ENCODE assay signal across 8 cellular contexts in the genomic region with DNA sequence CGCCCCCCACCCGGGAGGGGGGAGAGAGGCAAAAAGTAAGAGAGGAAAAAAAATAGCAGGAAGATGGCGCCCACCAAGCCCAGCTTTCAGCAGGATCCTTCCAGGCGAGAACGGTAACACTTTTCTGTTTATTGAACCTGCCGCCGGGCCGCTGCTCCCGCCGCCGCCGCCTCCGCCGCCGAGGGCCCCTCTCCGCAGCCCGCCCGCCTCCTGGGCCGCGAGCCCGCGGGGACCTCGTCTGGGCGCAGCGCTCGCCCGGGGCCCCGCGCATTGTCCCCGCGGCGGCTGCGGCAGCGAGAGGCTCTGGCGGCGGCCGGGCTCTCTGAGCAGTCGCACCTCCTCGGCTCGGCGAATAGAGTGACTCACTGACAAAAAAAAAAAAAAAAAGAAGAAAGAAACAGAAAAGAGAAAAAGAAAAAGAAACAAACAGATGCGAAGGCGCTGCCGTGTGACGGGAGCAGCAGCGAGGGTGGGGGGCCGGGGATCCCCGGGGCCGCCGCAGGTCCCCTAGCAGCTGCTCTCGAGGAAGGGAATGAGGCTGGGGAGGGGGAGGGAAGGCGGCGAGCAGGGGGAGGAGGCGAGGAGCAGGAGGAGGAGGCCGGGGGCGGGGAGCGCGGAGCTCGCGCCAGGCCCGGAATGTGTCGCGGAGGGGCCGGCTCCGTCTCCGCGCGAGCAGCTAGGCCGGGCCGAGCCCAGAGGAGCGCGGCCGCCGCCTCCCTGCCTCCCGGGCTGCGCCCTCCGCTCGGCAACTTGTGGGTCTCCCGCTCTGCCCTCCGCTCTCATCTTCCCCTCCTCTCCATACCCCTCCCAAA. TPM values are rescaled to one million over a fixed set of nuclear protein-coding genes. Genes with fewer than 3 reads are reported as not detected.
DNase-seq lines count a peak whose midpoint lies in the region; ATAC-seq, FAIRE-seq and TF ChIP-seq lines count a peak whose summit lies in the region.

No MANE protein-coding gene starts in this region.

- peak overlapping the region; percentile 81 for H3K4me2 ChIP-seq in PC-3 (ENCODE audit: low read length)

- H3K36me3 Mint-ChIP-seq in HFFc6 (ENCODE audit: low read depth): no peaks in the 10 kb centered on the region
- H3K36me3 Mint-ChIP-seq in chondrocyte (ENCODE audit: low read depth): no peaks in the 10 kb centered on the region

- peaks cover 14% of the 10 kb centered on the region; the same call in 1 of the 2 replicates for H3K4me1 ChIP-seq in PC-3 (ENCODE audit: insufficient read depth, low read length)
- H3K4me1 ChIP-seq in kidney (ENCODE audit: control insufficient read depth in 1 of 2, insufficient read depth in 1 of 2, low read depth in 1 of 2, low read length in 2 of 2): peaks cover 0 to 11% of the 10 kb centered on the region in 2 donors
- H3K4me1 ChIP-seq in skeletal muscle tissue (ENCODE audit: control insufficient read depth in 3 of 3, insufficient read depth in 3 of 3, low read length in 3 of 3): peaks cover 6 to 17% (median 7%) of the 10 kb centered on the region in 3 donors

- no peaks in the 10 kb centered on the region for H3K9me2 ChIP-seq in PC-3 (replicated peaks; ENCODE audit: low read length)

- DNase-seq in DMS153 treated with DMSO at 0.1 percent for 48 hours (lab: John Stamatoyannopoulos, UW; ENCODE audit: unreplicated experiment) (peak; percentile 45), HFFc6 (no peak), PC-3 (peak; percentile 63), chondrocyte (ENCODE audit: low spot score) (peak; percentile 86), kidney (peak; percentile 95)
- DNase-seq in central memory CD4-positive, alpha-beta T cell: no peak

- peak overlapping the region; percentile 59 for H2AFZ ChIP-seq in PC-3 (ENCODE audit: low read length)

- no peaks in the 10 kb centered on the region for H3F3A ChIP-seq in PC-3 (ENCODE audit: low read length, unreplicated experiment)

- CTCF ChIA-PET in PC-3 (lab: Charles Lee): interaction anchor here (0.6 kb wide), 2 partner anchors 17 to 64 kb away, joined by 4 read pairs; no protein-coding TSS in a partner anchor

- H3K27me3 Mint-ChIP-seq in HFFc6 (ENCODE audit: insufficient read depth): peaks cover 44% of the 10 kb centered on the region
- H3K27me3 Mint-ChIP-seq in chondrocyte (ENCODE audit: low read depth): peaks cover 19% of the 10 kb centered on the region

- H3K4me3 Mint-ChIP-seq in HFFc6: peak overlapping the region; percentile 88
- H3K4me3 Mint-ChIP-seq in chondrocyte (ENCODE audit: unreplicated experiment): peak overlapping the region; percentile 95

- POLR2A ChIA-PET in PC-3 (lab: Charles Lee; ENCODE audit: unreplicated experiment): no interaction called here

- H3K9me3 ChIP-seq in PC-3 (ENCODE audit: low read length) (no peaks in the 10 kb centered on the region), kidney (ENCODE audit: control insufficient read depth in 1 of 2, low read length in 2 of 2) (no peaks in the 10 kb centered on the region), skeletal muscle tissue (ENCODE audit: control insufficient read depth in 3 of 3, low read length in 3 of 3) (no peaks in the 10 kb centered on the region)

- H3K9me3 Mint-ChIP-seq in HFFc6 (no peaks in the 10 kb centered on the region), chondrocyte (ENCODE audit: low read depth) (no peaks in the 10 kb centered on the region)

- H3K27me3 ChIP-seq in PC-3 (ENCODE audit: low read length) (peaks cover 29% of the 10 kb centered on the region), skeletal muscle tissue (ENCODE audit: control insufficient read depth in 3 of 3, insufficient read depth in 3 of 3, low read length in 3 of 3) (peaks cover 0 to 23% (median 12%) of the 10 kb centered on the region in 3 donors)

- H3K36me3 ChIP-seq in PC-3 (ENCODE audit: low read depth, low read length): no peaks in the 10 kb centered on the region
- H3K36me3 ChIP-seq in kidney (ENCODE audit: control insufficient read depth in 1 of 2, insufficient read depth in 2 of 2, low read length in 2 of 2): no peaks in the 10 kb centered on the region
- H3K36me3 ChIP-seq in skeletal muscle tissue (ENCODE audit: control insufficient read depth in 3 of 3, insufficient read depth in 3 of 3, low read length in 3 of 3): no peaks in the 10 kb centered on the region

- ATAC-seq in PC-3 (peak; percentile 61), GM18870 (IDR thresholded peaks at IDR 0.05; ENCODE audit: unreplicated experiment) (no peak)

- BruUV-seq in PC-3 (replicated peaks; lab: Mats Ljungman, UMichigan): no TSS peak

- intact Hi-C loops in PC-3 (cut with micrococcal nuclease): loop anchor here (5.0 to 10.0 kb wide), 3 partner anchors 228 to 855 kb away; no protein-coding TSS in a partner anchor
- intact Hi-C loops in kidney (cut with DNase I): no loop called here

- H3K27ac ChIP-seq in PC-3 (ENCODE audit: low read length): no peak overlapping the region
- peak overlapping the region; percentile 47 to 63 for H3K27ac ChIP-seq in kidney (ENCODE audit: low read depth in 2 of 2, low read length in 2 of 2)
- H3K27ac ChIP-seq in skeletal muscle tissue (ENCODE audit: low read depth, low read length): peak overlapping the region; percentile 56

- H4K20me1 ChIP-seq in PC-3 (ENCODE audit: low read length): no peaks in the 10 kb centered on the region

- H3K4me1 Mint-ChIP-seq in HFFc6 (ENCODE audit: low read depth): peaks cover 11% of the 10 kb centered on the region; the same call in 1 of the 2 replicates
- H3K4me1 Mint-ChIP-seq in chondrocyte (ENCODE audit: low read depth): peaks cover 21% of the 10 kb centered on the region

- TF ChIP-seq CTCF in HFFc6 (IDR thresholded peaks at IDR 0.05) (no peak), PC-3 (conservative IDR thresholded peaks at IDR 0.05; ENCODE audit: low read depth, low read length) (no peak), chondrocyte (IDR thresholded peaks at IDR 0.05) (no peak), kidney (IDR thresholded peaks at IDR 0.05; ENCODE audit: borderline replicate concordance, extremely low read depth, insufficient read depth) (no peak)

- no peaks in the 10 kb centered on the region for H3K79me2 ChIP-seq in PC-3 (ENCODE audit: low read length)

- H3K27ac Mint-ChIP-seq in HFFc6: peak overlapping the region; percentile 30; the same call in 1 of the 2 replicates
- peak overlapping the region; percentile 97 for H3K27ac Mint-ChIP-seq in chondrocyte (ENCODE audit: unreplicated experiment)

- FAIRE-seq in kidney (lab: Jason Lieb, UNC): no peak

- peak overlapping the region; percentile 64 for H3K4me3 ChIP-seq in PC-3 (ENCODE audit: low read length)
- H3K4me3 ChIP-seq in kidney (ENCODE audit: low read length in 2 of 2): peak overlapping the region; percentile 38 to 56
- peak overlapping the region; percentile 61 to 75 (median 61) for H3K4me3 ChIP-seq in skeletal muscle tissue (ENCODE audit: low read length in 3 of 3)

- H3K9ac ChIP-seq in PC-3 (ENCODE audit: low read length): peak overlapping the region; percentile 31
- peak overlapping the region in 1 of 2 donors; percentile 64 for H3K9ac ChIP-seq in kidney (ENCODE audit: low read length in 2 of 2)
- peak overlapping the region; percentile 36 to 68 (median 53) for H3K9ac ChIP-seq in skeletal muscle tissue (ENCODE audit: low read depth in 1 of 3, low read length in 3 of 3)

RNA-seq across cellular contexts. Expression of a gene that starts 0.8 kb away (rescaled TPM):
- total RNA-seq in HFFc6 (2021; fragmentation: NEBNext Ultra II Directional; extraction: Animal tissue kit (Norgen Biotek cat#: 25700)): not detected
- total RNA-seq in PC-3 (2014; rRNA removed) (0.36 and 1.2 TPM in 2 replicates), chondrocyte (1.6 to 5.7 TPM (median 2.6 TPM) in 3 replicates), kidney (5.0 TPM), skeletal muscle tissue (9.9 TPM)
- polyA plus RNA-seq in kidney (ENCODE audit: insufficient read depth, low read depth, low replicate concordance): 0.82 TPM

Comparison
In these comparisons a context has a peak if more than half of its experiments do, and no peak if none do; other contexts are left out.
1. DNase-seq: peak in DMS153 treated with DMSO at 0.1 percent for 48 hours (single experiment), PC-3 (single experiment), chondrocyte (single experiment) and kidney (single experiment); none in HFFc6 (single experiment) and central memory CD4-positive, alpha-beta T cell (single experiment).
2. Peak in every context shown above with its lines, with median percentiles within 50 percentile points of each other: H3K4me3 ChIP-seq.